In genomic region chr3:38255627-38256026, GRCh38 we compare ENCODE assay signal across 1 cellular context.
A peak's percentile ranks its signal among the peaks of the same experiment; 100 is the strongest.
TF ChIP-seq lines count a peak whose summit lies in the region.

No MANE protein-coding gene starts in this region.

TF ChIP-seq in K562, 482 proteins besides CTCF, POLR2A, EP300 and RAD21:
- TF ChIP-seq SOX6 (IDR thresholded peaks at IDR 0.05) = 0 out of 2 replicates have a peak, but pooled peaks have one; percentile 17
- TF ChIP-seq ARID4B (CRISPR knock-in tag; IDR thresholded peaks at IDR 0.05) = no peak
- TF ChIP-seq CBFA2T3 (IDR thresholded peaks at IDR 0.05) = peak; percentile 26; the same call in 1 of the 2 replicates
